17 cellular contexts compared by ENCODE assay signal in genomic region chr7:2440608-2441245, GRCh38. TPM values are rescaled to one million over a fixed set of nuclear protein-coding genes. Genes with fewer than 3 reads are reported as not detected.
DNase-seq lines count a peak whose midpoint lies in the region; ATAC-seq, FAIRE-seq and TF ChIP-seq lines count a peak whose summit lies in the region.
"Had no signal": no experiment of that assay in that cellular context is flagged by ENCODE, and none has a peak within 500 bp of the region (broad histone marks: within the 10 kb centered on the region; RNA-seq: fewer than 3 reads in every experiment).

No MANE protein-coding gene starts in this region.

- no peaks in the 10 kb centered on the region; the same call in 1 of the 2 replicates for H4K20me1 ChIP-seq in HepG2 (ENCODE audit: insufficient read depth, low read length)

- H3K4me1 Mint-ChIP-seq in endodermal cell, result no peaks in the 10 kb centered on the region
- H3K4me1 Mint-ChIP-seq in activated CD4-positive, alpha-beta T cell treated with anti-CD3 and anti-CD28 coated beads, Interleukin-2, amount 10 ng/mL, durations not matched to agents 24 days and 14 days, result no peaks in the 10 kb centered on the region

- H3K27ac ChIP-seq in HepG2 (ENCODE audit: extremely low read length, insufficient read depth, low read length), result no peak overlapping the region
- no peak overlapping the region for H3K27ac ChIP-seq in right lobe of liver
- peak overlapping the region; percentile 57 for H3K27ac ChIP-seq in endodermal cell (ENCODE audit: low read depth, low read length)
- no peak overlapping the region for H3K27ac ChIP-seq in mesendoderm (ENCODE audit: low read depth, low read length)

- TF ChIP-seq CTCF in HepG2 (CRISPR knock-in tag; IDR thresholded peaks at IDR 0.05) (no peak), right lobe of liver (IDR thresholded peaks at IDR 0.05) (no peak), endodermal cell (conservative IDR thresholded peaks at IDR 0.05) (no peak)

- 24% methylated on average over 20 of the region's 21 CpGs for WGBS in HepG2 (ENCODE audit: low lambda C conversion rate)
- 64% methylated on average over 9 of the region's 21 CpGs for WGBS in right lobe of liver (ENCODE audit: insufficient coverage, low coverage, low lambda C conversion rate, missing lambda C conversion rate)
- WGBS in endodermal cell (ENCODE audit: insufficient coverage in 1 of 2, insufficient read length in 1 of 2), 2 experiments, result 94 to 96% methylated on average over 17 to 21 of the region's 21 CpGs
- whole genome bisulfite sequencing in mesendoderm (ENCODE audit: extremely low coverage, insufficient coverage, low lambda C conversion rate), result no CpG with 5 or more reads among the region's 21 CpGs

- no peak overlapping the region for H2BK5ac ChIP-seq in mesendoderm (ENCODE audit: low read length)

- H3K9ac ChIP-seq in HepG2 (ENCODE audit: insufficient read depth, low read depth, low read length) (no peak overlapping the region), endodermal cell (ENCODE audit: extremely low read depth, low read length, poor library complexity, severe bottlenecking) (no peak overlapping the region), mesendoderm (ENCODE audit: low read length) (no peak overlapping the region)

- TF ChIP-seq POLR2A in HepG2 (IDR thresholded peaks at IDR 0.05; ENCODE audit: insufficient read depth in 1 of 2, low read depth in 2 of 2, low read length in 2 of 2) (no peak), right lobe of liver (IDR thresholded peaks at IDR 0.05) (no peak)

- H3K79me2 ChIP-seq in HepG2 (ENCODE audit: insufficient read depth, low read length) (no peaks in the 10 kb centered on the region), mesendoderm (ENCODE audit: control insufficient read depth, insufficient read depth, low read length) (no peaks in the 10 kb centered on the region)

- peaks cover 24% of the 10 kb centered on the region for H3K36me3 Mint-ChIP-seq in endodermal cell (ENCODE audit: low read depth)
- peaks cover 13% of the 10 kb centered on the region for H3K36me3 Mint-ChIP-seq in activated CD4-positive, alpha-beta T cell treated with anti-CD3 and anti-CD28 coated beads, Interleukin-2, amount 10 ng/mL, durations not matched to agents 24 days and 14 days (ENCODE audit: low read depth)

- peaks cover 21% of the 10 kb centered on the region for H3K4me1 ChIP-seq in HepG2 (ENCODE audit: insufficient read depth, low read length)
- H3K4me1 ChIP-seq in right lobe of liver, result no peaks in the 10 kb centered on the region
- no peaks in the 10 kb centered on the region for H3K4me1 ChIP-seq in endodermal cell (ENCODE audit: control insufficient read depth, insufficient read depth, low read length)
- no peaks in the 10 kb centered on the region for H3K4me1 ChIP-seq in mesendoderm (ENCODE audit: control insufficient read depth, low read depth, low read length)

- H3K4me2 ChIP-seq in HepG2 (ENCODE audit: low read depth, low read length) (peak overlapping the region; percentile 21), mesendoderm (ENCODE audit: low read length) (no peak overlapping the region)

- no peaks in the 10 kb centered on the region for H3K9me3 Mint-ChIP-seq in endodermal cell
- H3K9me3 Mint-ChIP-seq in activated CD4-positive, alpha-beta T cell treated with anti-CD3 and anti-CD28 coated beads, Interleukin-2, amount 10 ng/mL, durations not matched to agents 24 days and 14 days, result no peaks in the 10 kb centered on the region
- H3K9me3 Mint-ChIP-seq: activated T-helper 1 cell treated with anti-CD3 and anti-CD28 coated beads, Interleukin-12 subunit alpha, Interleukin-12 subunit beta, Interleukin-2, Interleukin-4 antibody, amounts not matched to agents 30 ng/mL and 10 ng/mL and 1 ng/mL, durations not matched to agents 14 hours and 24 hours and 36 hours; memory B cell had no signal

- H3K23ac ChIP-seq in mesendoderm (ENCODE audit: low read length), result no peak overlapping the region

- H3K27me3 ChIP-seq in HepG2 (ENCODE audit: control insufficient read depth in 1 of 2, insufficient read depth in 2 of 2, low read length in 2 of 2) (no peaks in the 10 kb centered on the region), right lobe of liver (no peaks in the 10 kb centered on the region), endodermal cell (ENCODE audit: control insufficient read depth, insufficient read depth, low read length, poor library complexity, severe bottlenecking) (no peaks in the 10 kb centered on the region), mesendoderm (ENCODE audit: insufficient read depth, low read length, poor library complexity) (no peaks in the 10 kb centered on the region), MG63 (no peaks in the 10 kb centered on the region)
- H3K27me3 ChIP-seq: tibial nerve had no signal

- ATAC-seq in HepG2 (peak; percentile 49), right lobe of liver (no peak), HG02840 (IDR thresholded peaks at IDR 0.05; ENCODE audit: low FRiP score, unreplicated experiment) (no peak)
- no peak for ATAC-seq in activated CD4-positive, CD25-positive, alpha-beta regulatory T cell treated with anti-CD3 and anti-CD28 coated beads, Interleukin-2, amount 50 U/mL, for 24 hours

- no peak for TF ChIP-seq EP300 in HepG2 (IDR thresholded peaks at IDR 0.05; ENCODE audit: low read depth in 2 of 2, low read length in 2 of 2)
- TF ChIP-seq EP300 in HepG2 (CRISPR knock-in tag; IDR thresholded peaks at IDR 0.05; ENCODE audit: borderline replicate concordance), result no peak

- H3K4me3 ChIP-seq in HepG2 (replicated peaks in 1 of 3; ENCODE audit: insufficient read depth in 1 of 3, low read depth in 2 of 3, low read length in 3 of 3), result peak overlapping the region in 1 of 3 experiments; percentile 5; a peak in 1 of 6 replicates
- H3K4me3 ChIP-seq in right lobe of liver, result no peak overlapping the region
- H3K4me3 ChIP-seq in endodermal cell (ENCODE audit: low read length), result no peak overlapping the region
- H3K4me3 ChIP-seq in mesendoderm (ENCODE audit: low read length), result no peak overlapping the region
- no peak overlapping the region for H3K4me3 ChIP-seq in MG63
- H3K4me3 ChIP-seq: tibial nerve had no signal

- H3K56ac ChIP-seq in mesendoderm (ENCODE audit: low read length), result no peak overlapping the region

- no peaks in the 10 kb centered on the region for H3K79me1 ChIP-seq in mesendoderm (ENCODE audit: low read length)

- TF ChIP-seq RAD21 in HepG2 (CRISPR knock-in tag; IDR thresholded peaks at IDR 0.05), result no peak

- no peak overlapping the region for H2BK15ac ChIP-seq in mesendoderm (replicated peaks; ENCODE audit: low read depth)

- no peak overlapping the region for H2AFZ ChIP-seq in HepG2 (ENCODE audit: low read length)

- H3K18ac ChIP-seq in mesendoderm (ENCODE audit: low read length), result no peak overlapping the region

- intact Hi-C loops in HepG2 (cut with micrococcal nuclease; ENCODE audit: unreplicated experiment) (no loop called here), right lobe of liver (cut with DNase I) (no loop called here)
- intact Hi-C loops in activated CD4-positive, alpha-beta T cell treated with anti-CD3 and anti-CD28 coated beads, Interleukin-2, amount 10 ng/mL, durations not matched to agents 24 days and 14 days (cut with micrococcal nuclease), result no loop called here

- in situ Hi-C loops in HepG2 (cut with HindIII; ENCODE audit: extremely low pct_ligation_motif_present, low pct_unique_long_range_greater_than_20kb), result no loop called here

- H3K9me3 ChIP-seq in HepG2 (ENCODE audit: low read length) (no peaks in the 10 kb centered on the region), right lobe of liver (no peaks in the 10 kb centered on the region), endodermal cell (ENCODE audit: control insufficient read depth, low read length) (no peaks in the 10 kb centered on the region), MG63 (no peaks in the 10 kb centered on the region)
- H3K9me3 ChIP-seq: tibial nerve had no signal

- peaks cover 2 to 4% of the 10 kb centered on the region in 2 experiments; a peak in 3 of 5 replicates for H3K36me3 ChIP-seq in HepG2 (replicated peaks in 1 of 2; ENCODE audit: control insufficient read depth in 1 of 2, insufficient read depth in 2 of 2, low read length in 2 of 2)
- no peaks in the 10 kb centered on the region for H3K36me3 ChIP-seq in right lobe of liver
- no peaks in the 10 kb centered on the region for H3K36me3 ChIP-seq in endodermal cell (ENCODE audit: control insufficient read depth, insufficient read depth, low read length)
- no peaks in the 10 kb centered on the region for H3K36me3 ChIP-seq in mesendoderm (ENCODE audit: control insufficient read depth, insufficient read depth, low read length)
- H3K36me3 ChIP-seq in MG63, result no peaks in the 10 kb centered on the region

- no peak overlapping the region for H3K4me3 Mint-ChIP-seq in endodermal cell
- H3K4me3 Mint-ChIP-seq in activated CD4-positive, alpha-beta T cell treated with anti-CD3 and anti-CD28 coated beads, Interleukin-2, amount 10 ng/mL, durations not matched to agents 24 days and 14 days, result no peak overlapping the region
- H3K4me3 Mint-ChIP-seq: activated T-helper 1 cell treated with anti-CD3 and anti-CD28 coated beads, Interleukin-12 subunit alpha, Interleukin-12 subunit beta, Interleukin-2, Interleukin-4 antibody, amounts not matched to agents 30 ng/mL and 10 ng/mL and 1 ng/mL, durations not matched to agents 14 hours and 24 hours and 36 hours; memory B cell had no signal

- no peak overlapping the region for H4K8ac ChIP-seq in mesendoderm (ENCODE audit: low read depth, low read length)

- no peak overlapping the region for H3K27ac Mint-ChIP-seq in endodermal cell
- no peak overlapping the region for H3K27ac Mint-ChIP-seq in activated CD4-positive, alpha-beta T cell treated with anti-CD3 and anti-CD28 coated beads, Interleukin-2, amount 10 ng/mL, durations not matched to agents 24 days and 14 days
- H3K27ac Mint-ChIP-seq: memory B cell had no signal

- H4K5ac ChIP-seq in mesendoderm (ENCODE audit: low read length), result no peak overlapping the region

- H3K27me3 Mint-ChIP-seq in endodermal cell (ENCODE audit: insufficient read depth), result no peaks in the 10 kb centered on the region
- no peaks in the 10 kb centered on the region for H3K27me3 Mint-ChIP-seq in activated CD4-positive, alpha-beta T cell treated with anti-CD3 and anti-CD28 coated beads, Interleukin-2, amount 10 ng/mL, durations not matched to agents 24 days and 14 days
- H3K27me3 Mint-ChIP-seq: memory B cell had no signal

- CTCF ChIA-PET in HepG2 (lab: Yijun Ruan, JAX; ENCODE audit: low intra/inter-chr PET ratio, low total read pairs), result no interaction called here

- no peak overlapping the region for H3K4ac ChIP-seq in mesendoderm (ENCODE audit: low read depth, low read length)

- no peak overlapping the region for H2BK120ac ChIP-seq in mesendoderm (ENCODE audit: low read depth, low read length)

- POLR2A ChIA-PET in HepG2 (lab: Yijun Ruan, JAX), result interaction anchor here (0.7 kb wide), 1 partner anchor 16 kb away, joined by 3 read pairs; no protein-coding TSS in a partner anchor

- H2AK5ac ChIP-seq in mesendoderm (ENCODE audit: low read length), result no peak overlapping the region

- DNase-seq in HepG2 (ENCODE audit: low spot score) (peak; percentile 23), right lobe of liver (no peak), endodermal cell (no peak), mesendoderm (peak; percentile 37), MG63 (no peak)
- DNase-seq in activated CD4-positive, alpha-beta T cell treated with anti-CD3 and anti-CD28 coated beads, Interleukin-2, amount 10 ng/mL, durations not matched to agents 24 days and 14 days, result no peak
- DNase-seq: activated CD4-positive, alpha-beta T cell treated with anti-CD3 and anti-CD28 coated beads for 4 hours; HCEC 1CT; NCI-H1092; NCI-H2227 treated with DMSO at 0.1 percent for 48 hours had no signal

- no TSS peak for BruUV-seq in HepG2 (replicated peaks; lab: Mats Ljungman, UMichigan)

- peak; percentile 39 for FAIRE-seq in HepG2 (lab: Jason Lieb, UNC)

RNA-seq across cellular contexts. Expression of gene GRIFIN, which starts 35.5 kb away (rescaled TPM):
- total RNA-seq in HepG2 (2016; rRNA removed; fragmentation: Illumina TruSeq; extraction: Trizol) (not detected in 2 replicates), right lobe of liver (not detected), endodermal cell (not detected)
- not detected in 2 replicates for total RNA-seq in HepG2 (2016; cell fraction: cytosol; rRNA removed; fragmentation: Illumina TruSeq; extraction: Trizol; ENCODE audit: low read depth)
- total RNA-seq in HepG2 (2016; cell fraction: insoluble cytoplasmic fraction; rRNA removed; fragmentation: Illumina TruSeq; extraction: Trizol), result not detected in 2 replicates
- not detected in 2 replicates for total RNA-seq in HepG2 (2016; cell fraction: membrane; rRNA removed; fragmentation: Illumina TruSeq; extraction: Trizol)
- total RNA-seq in HepG2 (2016; cell fraction: nucleus; rRNA removed; fragmentation: Illumina TruSeq; extraction: Trizol), result not detected in 2 replicates
- polyA plus RNA-seq in HepG2 (2011; rRNA removed), result not detected in 2 replicates
- polyA plus RNA-seq in HepG2 (2011; cell fraction: cytosol; rRNA removed), result not detected in 2 replicates
- not detected in 2 replicates for polyA plus RNA-seq in HepG2 (2011; cell fraction: nucleus; rRNA removed)
- polyA plus RNA-seq in HepG2 (2012), result not detected in 2 replicates
- not detected in 2 replicates for polyA plus RNA-seq in HepG2 (2016; cell fraction: cytosol; fragmentation: Illumina TruSeq; extraction: Trizol; ENCODE audit: low read depth)
- not detected in 2 replicates for polyA plus RNA-seq in HepG2 (2016; cell fraction: insoluble cytoplasmic fraction; fragmentation: Illumina TruSeq; extraction: Trizol; ENCODE audit: low read depth)
- polyA plus RNA-seq in HepG2 (2016; cell fraction: membrane; fragmentation: Illumina TruSeq; extraction: Trizol; ENCODE audit: low read depth), result not detected in 2 replicates
- polyA plus RNA-seq in HepG2 (2016; cell fraction: nucleus; fragmentation: Illumina TruSeq; extraction: Trizol; ENCODE audit: insufficient read depth, low read depth), result not detected in 2 replicates
- polyA minus RNA-seq in HepG2 (2011; rRNA and poly(A)+ RNA removed; ENCODE audit: low replicate concordance), result not detected in 2 replicates
- polyA minus RNA-seq in HepG2 (2011; cell fraction: cytosol; rRNA and poly(A)+ RNA removed), result not detected in 2 replicates
- polyA minus RNA-seq in HepG2 (2011; cell fraction: nucleus; rRNA and poly(A)+ RNA removed), result not detected in 2 replicates
- not detected for polyA plus RNA-seq in endodermal cell (2013, experiment 1 of 2)
- polyA plus RNA-seq in endodermal cell (2013, experiment 2 of 2), result not detected
- not detected for polyA plus RNA-seq in mesendoderm (2013, experiment 1 of 2)
- not detected for polyA plus RNA-seq in mesendoderm (2013, experiment 2 of 2)
- not detected in 2 replicates for total RNA-seq in activated CD4-positive, alpha-beta T cell treated with anti-CD3 and anti-CD28 coated beads, Interleukin-2, amount 10 ng/mL, durations not matched to agents 24 days and 14 days
- total RNA-seq in MG63 (2014; rRNA removed; shearing (Covaris generic); ENCODE audit: low replicate concordance), result not detected in 2 replicates
- total RNA-seq: activated T-helper 1 cell treated with anti-CD3 and anti-CD28 coated beads, Interleukin-12 subunit alpha, Interleukin-12 subunit beta, Interleukin-2, Interleukin-4 antibody, amounts not matched to agents 30 ng/mL and 10 ng/mL and 1 ng/mL, durations not matched to agents 14 hours and 24 hours and 36 hours; osteocyte; tibial nerve had no signal
- polyA plus RNA-seq: AG04450 had no signal

RNA-seq across cellular contexts. Expression of gene CHST12, which starts 37.3 kb away (rescaled TPM):
- total RNA-seq in HepG2 (2016; rRNA removed; fragmentation: Illumina TruSeq; extraction: Trizol) (3.7 and 6.4 TPM in 2 replicates), right lobe of liver (1 to 10 TPM; 3.0 to 7.9 (median 5.7) TPM), endodermal cell (10 to 100 TPM; 14.5 to 18.5 TPM)
- total RNA-seq in HepG2 (2016; cell fraction: cytosol; rRNA removed; fragmentation: Illumina TruSeq; extraction: Trizol; ENCODE audit: low read depth), result 1.4 and 1.5 TPM in 2 replicates
- 3.5 and 6.3 TPM in 2 replicates for total RNA-seq in HepG2 (2016; cell fraction: insoluble cytoplasmic fraction; rRNA removed; fragmentation: Illumina TruSeq; extraction: Trizol)
- total RNA-seq in HepG2 (2016; cell fraction: membrane; rRNA removed; fragmentation: Illumina TruSeq; extraction: Trizol), result 3.9 and 4.8 TPM in 2 replicates
- 5.8 and 6.9 TPM in 2 replicates for total RNA-seq in HepG2 (2016; cell fraction: nucleus; rRNA removed; fragmentation: Illumina TruSeq; extraction: Trizol)
- 15.8 and 17.0 TPM in 2 replicates for polyA plus RNA-seq in HepG2 (2011; rRNA removed)
- polyA plus RNA-seq in HepG2 (2011; cell fraction: cytosol; rRNA removed), result 14.4 and 28.9 TPM in 2 replicates
- polyA plus RNA-seq in HepG2 (2011; cell fraction: nucleus; rRNA removed), result 16.3 and 21.2 TPM in 2 replicates
- polyA plus RNA-seq in HepG2 (2012), result 8.1 and 11.8 TPM in 2 replicates
- polyA plus RNA-seq in HepG2 (2016; cell fraction: cytosol; fragmentation: Illumina TruSeq; extraction: Trizol; ENCODE audit: low read depth), result 3.3 and 4.7 TPM in 2 replicates
- 5.7 and 8.1 TPM in 2 replicates for polyA plus RNA-seq in HepG2 (2016; cell fraction: insoluble cytoplasmic fraction; fragmentation: Illumina TruSeq; extraction: Trizol; ENCODE audit: low read depth)
- 5.6 and 6.2 TPM in 2 replicates for polyA plus RNA-seq in HepG2 (2016; cell fraction: membrane; fragmentation: Illumina TruSeq; extraction: Trizol; ENCODE audit: low read depth)
- polyA plus RNA-seq in HepG2 (2016; cell fraction: nucleus; fragmentation: Illumina TruSeq; extraction: Trizol; ENCODE audit: insufficient read depth, low read depth), result 21.2 and 23.6 TPM in 2 replicates
- 12.0 and 35.8 TPM in 2 replicates for polyA minus RNA-seq in HepG2 (2011; rRNA and poly(A)+ RNA removed; ENCODE audit: low replicate concordance)
- 12.9 and 20.5 TPM in 2 replicates for polyA minus RNA-seq in HepG2 (2011; cell fraction: cytosol; rRNA and poly(A)+ RNA removed)
- polyA minus RNA-seq in HepG2 (2011; cell fraction: nucleus; rRNA and poly(A)+ RNA removed), result 5.7 TPM in 2 replicates
- polyA plus RNA-seq in endodermal cell (2013, experiment 1 of 2), result 10.4 TPM
- 10.5 TPM for polyA plus RNA-seq in endodermal cell (2013, experiment 2 of 2)
- polyA plus RNA-seq in mesendoderm (2013, experiment 1 of 2), result 8.7 TPM
- polyA plus RNA-seq in mesendoderm (2013, experiment 2 of 2), result 8.9 TPM
- 5.8 and 6.4 TPM in 2 replicates for total RNA-seq in activated CD4-positive, alpha-beta T cell treated with anti-CD3 and anti-CD28 coated beads, Interleukin-2, amount 10 ng/mL, durations not matched to agents 24 days and 14 days
- 6.2 and 25.5 TPM in 2 replicates for total RNA-seq in MG63 (2014; rRNA removed; shearing (Covaris generic); ENCODE audit: low replicate concordance)

Comparison
In these comparisons a context has a peak if more than half of its experiments do, and no peak if none do; other contexts are left out.
1. DNase-seq: peak in HepG2 (single experiment) and mesendoderm (single experiment); none in right lobe of liver (0 of 3), endodermal cell (single experiment), activated CD4-positive, alpha-beta T cell treated with anti-CD3 and anti-CD28 coated beads, Interleukin-2, amount 10 ng/mL, durations not matched to agents 24 days and 14 days (single experiment) and MG63 (single experiment).